In genomic region chr14:86237733-86238132, GRCh38 we compare ENCODE assay signal across 19 cellular contexts.
"Had no signal": no experiment of that assay in that cellular context is flagged by ENCODE, and none has a peak within 500 bp of the region (broad histone marks: within the 10 kb centered on the region; RNA-seq: fewer than 3 reads in every experiment).

No MANE protein-coding gene starts in this region.

- DNase-seq: activated CD4-positive, alpha-beta T cell treated with anti-CD3 and anti-CD28 coated beads, Interleukin-2, amount 50 U/mL, for 1 hour; activated CD8-positive, alpha-beta memory T cell treated with anti-CD3 and anti-CD28 coated beads, Interleukin-2, amount 50 U/mL, for 4 hours; activated naive CD4-positive, alpha-beta T cell treated with anti-CD3 and anti-CD28 coated beads, Interleukin-2, amount 10 ng/mL, durations not matched to agents 7 days and 5 days; activated naive CD8-positive, alpha-beta T cell treated with anti-CD3 and anti-CD28 coated beads, Interleukin-2, amount 50 U/mL, for 24 hours; activated T-cell treated with anti-CD3 and anti-CD28 coated beads, Interleukin-2, amount 50 U/mL, for 4 hours; anterior cingulate cortex; caudate nucleus; dorsolateral prefrontal cortex; foreskin fibroblast; glutamatergic neuron; hippocampal formation; immature natural killer cell; kidney glomerular epithelial cell; left ventricle myocardium superior; mucosa of descending colon; naive thymus-derived CD8-positive, alpha-beta T cell; stimulated activated CD4-positive, alpha-beta T cell treated with anti-CD3 and anti-CD28 coated beads, Interleukin-4, amount 100 ng/mL, for 24 hours; T1000; testis had no signal
